27 cellular contexts compared by ENCODE assay signal in genomic region chr5:89668821-89669220, GRCh38.
"Had no signal": no experiment of that assay in that cellular context is flagged by ENCODE, and none has a peak within 500 bp of the region (broad histone marks: within the 10 kb centered on the region; RNA-seq: fewer than 3 reads in every experiment).

No MANE protein-coding gene starts in this region.

- H3K4me1 Mint-ChIP-seq: activated naive CD8-positive, alpha-beta T cell treated with anti-CD3 and anti-CD28 coated beads, Interleukin-2, amount 10 ng/mL, durations not matched to agents 7 days and 5 days; T-helper 17 cell had no signal

- H3K27ac ChIP-seq: ascending aorta, brain microvascular endothelial cell, cardiac muscle cell, RWPE1, SJSA1 had no signal

- H3K4me3 ChIP-seq: ascending aorta, cardiac muscle cell, SJSA1 had no signal

- H3K27me3 Mint-ChIP-seq: activated naive CD8-positive, alpha-beta T cell treated with anti-CD3 and anti-CD28 coated beads, Interleukin-2, amount 10 ng/mL, durations not matched to agents 7 days and 5 days; T-helper 17 cell had no signal

- H3K27ac Mint-ChIP-seq: activated CD8-positive, alpha-beta T cell treated with anti-CD3 and anti-CD28 coated beads, Interleukin-2, amount 10 ng/mL, durations not matched to agents 7 days and 5 days; activated naive CD8-positive, alpha-beta T cell treated with anti-CD3 and anti-CD28 coated beads, Interleukin-2, amount 10 ng/mL, durations not matched to agents 7 days and 5 days; T-helper 17 cell; WTC11 had no signal

- H3K9me3 Mint-ChIP-seq: activated naive CD8-positive, alpha-beta T cell treated with anti-CD3 and anti-CD28 coated beads, Interleukin-2, amount 10 ng/mL, durations not matched to agents 7 days and 5 days had no signal

- H3K9me3 ChIP-seq: SJSA1 had no signal

- DNase-seq: activated CD4-positive, alpha-beta T cell treated with anti-CD3 and anti-CD28 coated beads for 48 hours; activated CD4-positive, alpha-beta T cell treated with anti-CD3 and anti-CD28 coated beads, Interleukin-2, amount 50 U/mL, for 4 hours; activated CD4-positive, CD25-positive, alpha-beta regulatory T cell treated with anti-CD3 and anti-CD28 coated beads, Interleukin-2, amount 50 U/mL, for 72 hours; activated CD8-positive, alpha-beta memory T cell treated with anti-CD3 and anti-CD28 coated beads, Interleukin-2, amount 50 U/mL, for 48 hours; activated CD8-positive, alpha-beta T cell treated with anti-CD3 and anti-CD28 coated beads, Interleukin-2, amount 10 ng/mL, durations not matched to agents 7 days and 5 days; activated naive CD4-positive, alpha-beta T cell treated with anti-CD3 and anti-CD28 coated beads, Interleukin-2, amount 50 U/mL, for 16 hours; activated naive CD8-positive, alpha-beta T cell treated with anti-CD3 and anti-CD28 coated beads, Interleukin-2, amount 10 ng/mL, durations not matched to agents 7 days and 5 days; activated T-cell treated with anti-CD3 and anti-CD28 coated beads, Interleukin-2, amount 50 U/mL, for 1 hour; amniotic stem cell; brain microvascular endothelial cell; NCI-H1092; NCI-H1417 treated with DMSO at 0.1 percent for 48 hours; NCI-H1694; NCI-H2029; NCI-H2107; NCI-H2171 treated with DMSO at 0.1 percent for 48 hours; NCI-H226; NCI-H526 treated with DMSO at 0.1 percent for 48 hours; NCI-H82; SHP77; T-helper 17 cell; T-helper 9 cell had no signal

- H3K36me3 ChIP-seq: ascending aorta, brain microvascular endothelial cell, cardiac muscle cell, SJSA1 had no signal

- ATAC-seq: activated CD8-positive, alpha-beta T cell treated with anti-CD3 and anti-CD28 coated beads, Interleukin-2, amount 10 ng/mL, durations not matched to agents 7 days and 5 days; T-helper 17 cell; WTC11 had no signal

- H3K27me3 ChIP-seq: ascending aorta, brain microvascular endothelial cell, cardiac muscle cell, SJSA1 had no signal

- H3K4me1 ChIP-seq: ascending aorta, SJSA1 had no signal

- H3K36me3 Mint-ChIP-seq: activated naive CD8-positive, alpha-beta T cell treated with anti-CD3 and anti-CD28 coated beads, Interleukin-2, amount 10 ng/mL, durations not matched to agents 7 days and 5 days had no signal

- H3K4me3 Mint-ChIP-seq: activated CD8-positive, alpha-beta T cell treated with anti-CD3 and anti-CD28 coated beads, Interleukin-2, amount 10 ng/mL, durations not matched to agents 7 days and 5 days; activated naive CD8-positive, alpha-beta T cell treated with anti-CD3 and anti-CD28 coated beads, Interleukin-2, amount 10 ng/mL, durations not matched to agents 7 days and 5 days; T-helper 17 cell; WTC11 had no signal
